Comparison of ENCODE assay signal across 1 cellular context in genomic region chr4:7223566-7223965, GRCh38.
TF ChIP-seq lines count a peak whose summit lies in the region.

No MANE protein-coding gene starts in this region.

TF ChIP-seq in A549, 52 proteins besides CTCF, POLR2A, EP300 and RAD21 (continued from another document):
- TF ChIP-seq BCL3 (IDR thresholded peaks at IDR 0.05): no peak
- no peak for TF ChIP-seq FOSB (CRISPR knock-in tag; IDR thresholded peaks at IDR 0.05)
- TF ChIP-seq FOXS1 (CRISPR knock-in tag; IDR thresholded peaks at IDR 0.05): no peak
TF ChIP-seq in A549: peak in this region for 0.
